ENCODE assay signal across 16 cellular contexts in genomic region chr3:47159153-47159552, GRCh38. TPM values are rescaled to one million over a fixed set of nuclear protein-coding genes. Genes with fewer than 3 reads are reported as not detected.
DNase-seq lines count a peak whose midpoint lies in the region; ATAC-seq, FAIRE-seq and TF ChIP-seq lines count a peak whose summit lies in the region.
"Had no signal": no experiment of that assay in that cellular context is flagged by ENCODE, and none has a peak within 500 bp of the region (broad histone marks: within the 10 kb centered on the region; RNA-seq: fewer than 3 reads in every experiment).

No MANE protein-coding gene starts in this region.

- CTCF ChIA-PET in CD8-positive, alpha-beta memory T cell (lab: Charles Lee), result interaction anchor here (1.1 kb wide), 1 partner anchor 44 kb away, joined by 4 read pairs; no protein-coding TSS in a partner anchor

- peaks cover 71 to 88% (median 88%) of the 10 kb centered on the region in 3 donors for H3K4me1 Mint-ChIP-seq in CD8-positive, alpha-beta memory T cell
- H3K4me1 Mint-ChIP-seq in astrocyte (ENCODE audit: low read depth, unreplicated experiment), result peaks cover 23% of the 10 kb centered on the region
- H3K4me1 Mint-ChIP-seq in natural killer cell treated with Interleukin-12 subunit alpha and Interleukin-12 subunit beta and Interleukin-15 and Interleukin-18, amount 100 ng/mL, for 72 hours (ENCODE audit: low read depth in 2 of 2), result peaks cover 52 to 61% of the 10 kb centered on the region in 2 donors

- no peaks in the 10 kb centered on the region for H3K9me3 Mint-ChIP-seq in CD8-positive, alpha-beta memory T cell
- H3K9me3 Mint-ChIP-seq in astrocyte (ENCODE audit: unreplicated experiment), result no peaks in the 10 kb centered on the region
- no peaks in the 10 kb centered on the region for H3K9me3 Mint-ChIP-seq in natural killer cell treated with Interleukin-12 subunit alpha and Interleukin-12 subunit beta and Interleukin-15 and Interleukin-18, amount 100 ng/mL, for 72 hours

- no peak for TF ChIP-seq POLR2A in breast epithelium (IDR thresholded peaks at IDR 0.05)

- peaks cover 97% of the 10 kb centered on the region for H3K79me2 ChIP-seq in astrocyte (ENCODE audit: insufficient read depth, low read length)

- peak overlapping the region; percentile 21 for H3K4me2 ChIP-seq in astrocyte (ENCODE audit: low read length)
- H3K4me2 ChIP-seq: neural progenitor cell had no signal

- H3K4me3 Mint-ChIP-seq in CD8-positive, alpha-beta memory T cell, result peak overlapping the region; percentile 3 to 47 (median 28)
- no peak overlapping the region for H3K4me3 Mint-ChIP-seq in astrocyte (ENCODE audit: unreplicated experiment)
- H3K4me3 Mint-ChIP-seq in natural killer cell treated with Interleukin-12 subunit alpha and Interleukin-12 subunit beta and Interleukin-15 and Interleukin-18, amount 100 ng/mL, for 72 hours, result peak overlapping the region; percentile 34
- H3K4me3 Mint-ChIP-seq: neural progenitor cell had no signal

- H3K4me3 ChIP-seq in CD8-positive, alpha-beta memory T cell (ENCODE audit: low read length), result no peak overlapping the region
- H3K4me3 ChIP-seq in HUES6 (ENCODE audit: low read depth, low read length) (0 out of 2 replicates have a peak overlapping the region, but pooled peaks have one; percentile 8), astrocyte (ENCODE audit: insufficient read depth, low read depth, low read length) (no peak overlapping the region), breast epithelium (no peak overlapping the region)
- H3K4me3 ChIP-seq: neural progenitor cell, right atrium auricular region had no signal

- no peak for ATAC-seq in natural killer cell treated with Interleukin-12 subunit alpha and Interleukin-12 subunit beta and Interleukin-15 and Interleukin-18, amount 100 ng/mL, for 72 hours
- ATAC-seq in HG02973 (IDR thresholded peaks at IDR 0.05; ENCODE audit: unreplicated experiment) (no peak), Right ventricle myocardium superior (ENCODE audit: poor library complexity) (no peak)
- ATAC-seq: Panc1 had no signal

- H3K27me3 ChIP-seq in CD8-positive, alpha-beta memory T cell (ENCODE audit: insufficient read depth, low read length, poor library complexity, severe bottlenecking), result no peaks in the 10 kb centered on the region
- H3K27me3 ChIP-seq in HUES6 (ENCODE audit: control insufficient read depth, insufficient read depth, low read length), result no peaks in the 10 kb centered on the region
- H3K27me3 ChIP-seq in astrocyte (ENCODE audit: insufficient read depth, low read length), result no peaks in the 10 kb centered on the region
- no peaks in the 10 kb centered on the region for H3K27me3 ChIP-seq in breast epithelium
- H3K27me3 ChIP-seq: BE2C, neural progenitor cell, right atrium auricular region had no signal

- no peaks in the 10 kb centered on the region for H3K36me3 ChIP-seq in CD8-positive, alpha-beta memory T cell (ENCODE audit: insufficient read depth, low read length)
- no peaks in the 10 kb centered on the region for H3K36me3 ChIP-seq in HUES6 (ENCODE audit: control insufficient read depth, insufficient read depth, low read length)
- H3K36me3 ChIP-seq in astrocyte (ENCODE audit: insufficient read depth, low read length), result no peaks in the 10 kb centered on the region
- no peaks in the 10 kb centered on the region for H3K36me3 ChIP-seq in breast epithelium
- H3K36me3 ChIP-seq: BE2C, neural progenitor cell, right atrium auricular region had no signal

- H3K9ac ChIP-seq in HUES6 (ENCODE audit: low read length), result no peak overlapping the region
- H3K9ac ChIP-seq in astrocyte (ENCODE audit: low read length), result no peak overlapping the region
- H3K9ac ChIP-seq: neural progenitor cell had no signal

- POLR2A ChIA-PET in CD8-positive, alpha-beta memory T cell (lab: Charles Lee), result no interaction called here

- peaks cover 0 to 2% of the 10 kb centered on the region in 2 donors for H3K27me3 Mint-ChIP-seq in CD8-positive, alpha-beta memory T cell
- H3K27me3 Mint-ChIP-seq in astrocyte (ENCODE audit: low read depth, unreplicated experiment), result no peaks in the 10 kb centered on the region
- H3K27me3 Mint-ChIP-seq in natural killer cell treated with Interleukin-12 subunit alpha and Interleukin-12 subunit beta and Interleukin-15 and Interleukin-18, amount 100 ng/mL, for 72 hours, result no peaks in the 10 kb centered on the region

- TF ChIP-seq CTCF in astrocyte (IDR thresholded peaks at IDR 0.05; ENCODE audit: insufficient read depth, low read depth, low read length), result no peak
- TF ChIP-seq CTCF in breast epithelium (IDR thresholded peaks at IDR 0.05), result no peak

- no peak overlapping the region for H3K27ac ChIP-seq in CD8-positive, alpha-beta memory T cell (ENCODE audit: low read depth, low read length)
- H3K27ac ChIP-seq in HUES6 (ENCODE audit: low read depth, low read length) (no peak overlapping the region), astrocyte (ENCODE audit: low read depth, low read length) (no peak overlapping the region), breast epithelium (peak overlapping the region in 1 of 2 donors; percentile 14)
- H3K27ac ChIP-seq: neural progenitor cell, right atrium auricular region had no signal

- H3K27ac Mint-ChIP-seq in CD8-positive, alpha-beta memory T cell, result peak overlapping the region in 7 of 8 donors; percentile 18 to 90 (median 39)
- H3K27ac Mint-ChIP-seq in astrocyte (ENCODE audit: unreplicated experiment), result no peak overlapping the region
- H3K27ac Mint-ChIP-seq in natural killer cell treated with Interleukin-12 subunit alpha and Interleukin-12 subunit beta and Interleukin-15 and Interleukin-18, amount 100 ng/mL, for 72 hours, result peak overlapping the region; percentile 4 to 7
- H3K27ac Mint-ChIP-seq: neural progenitor cell had no signal

- no peak overlapping the region for H2AFZ ChIP-seq in astrocyte (ENCODE audit: low read depth, low read length)
- H2AFZ ChIP-seq: neural progenitor cell had no signal

- peaks cover 66% of the 10 kb centered on the region for H3K4me1 ChIP-seq in CD8-positive, alpha-beta memory T cell (ENCODE audit: insufficient read depth, low read length)
- H3K4me1 ChIP-seq in HUES6 (ENCODE audit: control insufficient read depth, insufficient read depth, low read length) (peaks cover 31% of the 10 kb centered on the region), astrocyte (ENCODE audit: insufficient read depth, low read length) (peaks cover 9% of the 10 kb centered on the region), breast epithelium (peaks cover 3 to 15% of the 10 kb centered on the region in 2 donors)
- H3K4me1 ChIP-seq: BE2C had no signal

- no peaks in the 10 kb centered on the region for H3K9me3 ChIP-seq in CD8-positive, alpha-beta memory T cell (ENCODE audit: low read length)
- no peaks in the 10 kb centered on the region for H3K9me3 ChIP-seq in HUES6 (ENCODE audit: control insufficient read depth, insufficient read depth, low read depth, low read length)
- H3K9me3 ChIP-seq in astrocyte (ENCODE audit: insufficient read depth, low read depth, low read length), result no peaks in the 10 kb centered on the region
- no peaks in the 10 kb centered on the region for H3K9me3 ChIP-seq in breast epithelium
- H3K9me3 ChIP-seq: BE2C, right atrium auricular region had no signal

- peaks cover 0 to 26% (median 4%) of the 10 kb centered on the region in 3 donors for H3K36me3 Mint-ChIP-seq in CD8-positive, alpha-beta memory T cell
- H3K36me3 Mint-ChIP-seq in astrocyte (ENCODE audit: low read depth, unreplicated experiment), result no peaks in the 10 kb centered on the region
- peaks cover 8% of the 10 kb centered on the region for H3K36me3 Mint-ChIP-seq in natural killer cell treated with Interleukin-12 subunit alpha and Interleukin-12 subunit beta and Interleukin-15 and Interleukin-18, amount 100 ng/mL, for 72 hours

- no peak for FAIRE-seq in astrocyte (lab: Jason Lieb, UNC)

- intact Hi-C loops in breast epithelium (cut with DNase I; ENCODE audit: low total_unique reads), result no loop called here
- intact Hi-C loops in Right ventricle myocardium superior (cut with DNase I), result no loop called here

- DNase-seq in CD8-positive, alpha-beta memory T cell, result no peak
- DNase-seq in astrocyte (ENCODE audit: low read depth) (no peak), breast epithelium (ENCODE audit: low spot score in 2 of 2) (no peak), Right ventricle myocardium superior (no peak)
- no peak for DNase-seq in natural killer cell treated with Interleukin-12 subunit alpha and Interleukin-12 subunit beta and Interleukin-15 and Interleukin-18, amount 100 ng/mL, for 72 hours (ENCODE audit: low spot score)
- DNase-seq: activated CD4-positive, CD25-positive, alpha-beta regulatory T cell treated with anti-CD3 and anti-CD28 coated beads, Interleukin-2, amount 50 U/mL, for 72 hours; amniotic stem cell; BE2C; GOT3; MM.1S; NCI-H2029 had no signal

- peaks cover 85% of the 10 kb centered on the region for H4K20me1 ChIP-seq in astrocyte (ENCODE audit: insufficient read depth, low read length)

RNA-seq across cellular contexts. Expression of gene SETD2, which starts 4.8 kb away (rescaled TPM):
- total RNA-seq in CD8-positive, alpha-beta memory T cell, result 10 to 100 TPM; 32.4 to 32.8 TPM
- 30.2 TPM for polyA plus RNA-seq in CD8-positive, alpha-beta memory T cell
- 41.4 and 46.5 TPM in 2 replicates for total RNA-seq in astrocyte
- total RNA-seq in natural killer cell treated with Interleukin-12 subunit alpha and Interleukin-12 subunit beta and Interleukin-15 and Interleukin-18, amount 100 ng/mL, for 72 hours, result 10 to 100 TPM; 40.8 to 48.3 TPM
- total RNA-seq in breast epithelium, result 10 to 100 TPM; 59.8 to 87.8 (median 74.4) TPM
- 23.8 TPM for total RNA-seq in Right ventricle myocardium superior
